In the genomic region with DNA sequence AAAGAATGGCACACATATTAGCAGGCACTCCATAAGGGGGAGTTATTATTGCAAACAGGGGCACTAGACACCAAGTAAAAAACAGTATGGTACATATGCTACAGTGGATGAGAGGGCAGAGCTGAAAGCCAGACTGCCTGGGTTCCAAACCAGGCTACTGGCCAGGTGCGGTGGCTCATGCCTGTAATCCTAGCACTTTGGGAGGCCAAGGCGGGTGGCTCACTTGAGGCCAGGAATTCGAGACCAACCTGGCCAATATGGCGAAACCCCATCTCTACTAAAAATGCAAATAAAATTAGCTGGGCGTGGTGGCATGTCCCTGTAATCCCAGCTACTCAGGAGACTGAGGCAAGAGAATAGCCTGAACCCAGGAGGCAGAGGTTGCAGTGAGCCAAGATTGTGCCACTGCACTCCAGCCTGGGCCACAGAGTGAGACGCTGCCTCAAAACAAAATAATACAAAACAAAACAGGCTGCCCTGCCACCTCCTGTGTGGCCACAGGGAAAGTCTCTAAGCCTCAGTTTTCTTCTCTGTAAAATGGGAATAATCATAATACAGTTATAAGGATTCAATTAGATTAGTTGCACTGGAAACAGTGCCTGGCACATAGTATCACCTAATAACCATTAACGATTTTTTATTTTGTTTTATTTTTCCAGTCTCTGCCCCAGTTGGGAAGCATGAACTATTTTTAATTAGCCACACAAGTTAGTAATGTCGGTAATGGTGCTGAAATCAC, we compare ENCODE assay signal across 18 cellular contexts.
"Had no signal": no experiment of that assay in that cellular context is flagged by ENCODE, and none has a peak within 500 bp of the region (broad histone marks: within the 10 kb centered on the region; RNA-seq: fewer than 3 reads in every experiment).

No MANE protein-coding gene starts in this region.

- H3K9me3 Mint-ChIP-seq: activated CD4-positive, alpha-beta T cell treated with anti-CD3 and anti-CD28 coated beads, Interleukin-2, amount 10 ng/mL, durations not matched to agents 24 days and 14 days; activated CD8-positive, alpha-beta T cell treated with anti-CD3 and anti-CD28 coated beads for 36 hours; activated naive CD8-positive, alpha-beta T cell treated with anti-CD3 and anti-CD28 coated beads, Interleukin-2, amount 50 U/mL, for 24 hours; activated T-helper 2 cell treated with anti-CD3 and anti-CD28 coated beads, Interferon-gamma antibody, Interleukin-2, Interleukin-4, amounts not matched to agents 10 μg/mL and 5 μg/mL and 100 μg/mL, durations not matched to agents 14 hours and 24 hours and 36 hours; central memory CD8-positive, alpha-beta T cell; naive thymus-derived CD4-positive, alpha-beta T cell; T-helper 1 cell treated with Interleukin-12 subunit alpha and Interleukin-12 subunit beta and Interleukin-4 antibody, amounts not matched to agents 30 μg/mL and 1 μg/mL, for 36 hours had no signal

- H3K9me3 ChIP-seq: colonic mucosa, ovary, sigmoid colon, transverse colon had no signal

- H3K36me3 Mint-ChIP-seq: naive thymus-derived CD4-positive, alpha-beta T cell had no signal

- H3K27me3 Mint-ChIP-seq: activated CD8-positive, alpha-beta T cell treated with anti-CD3 and anti-CD28 coated beads for 36 hours; activated naive CD8-positive, alpha-beta T cell treated with anti-CD3 and anti-CD28 coated beads, Interleukin-2, amount 50 U/mL, for 24 hours had no signal

- H3K27ac Mint-ChIP-seq: activated CD4-positive, alpha-beta T cell treated with anti-CD3 and anti-CD28 coated beads, Interleukin-2, amount 10 ng/mL, durations not matched to agents 24 days and 14 days; activated CD8-positive, alpha-beta T cell treated with anti-CD3 and anti-CD28 coated beads for 36 hours; activated naive CD8-positive, alpha-beta T cell treated with anti-CD3 and anti-CD28 coated beads, Interleukin-2, amount 50 U/mL, for 24 hours; activated T-helper 2 cell treated with anti-CD3 and anti-CD28 coated beads, Interferon-gamma antibody, Interleukin-2, Interleukin-4, amounts not matched to agents 10 μg/mL and 5 μg/mL and 100 μg/mL, durations not matched to agents 14 hours and 24 hours and 36 hours; naive thymus-derived CD4-positive, alpha-beta T cell; T-helper 1 cell treated with Interleukin-12 subunit alpha and Interleukin-12 subunit beta and Interleukin-4 antibody, amounts not matched to agents 30 μg/mL and 1 μg/mL, for 36 hours had no signal

- ATAC-seq: activated CD8-positive, alpha-beta T cell treated with anti-CD3 and anti-CD28 coated beads for 36 hours; activated naive CD8-positive, alpha-beta T cell treated with anti-CD3 and anti-CD28 coated beads, Interleukin-2, amount 50 U/mL, for 24 hours; naive thymus-derived CD4-positive, alpha-beta T cell had no signal

- H3K4me3 Mint-ChIP-seq: activated CD4-positive, alpha-beta T cell treated with anti-CD3 and anti-CD28 coated beads, Interleukin-2, amount 10 ng/mL, durations not matched to agents 24 days and 14 days; activated CD8-positive, alpha-beta T cell treated with anti-CD3 and anti-CD28 coated beads for 36 hours; activated naive CD8-positive, alpha-beta T cell treated with anti-CD3 and anti-CD28 coated beads, Interleukin-2, amount 50 U/mL, for 24 hours; central memory CD8-positive, alpha-beta T cell; naive thymus-derived CD4-positive, alpha-beta T cell; T-helper 1 cell treated with Interleukin-12 subunit alpha and Interleukin-12 subunit beta and Interleukin-4 antibody, amounts not matched to agents 30 μg/mL and 1 μg/mL, for 36 hours had no signal

- H3K4me3 ChIP-seq: colonic mucosa, ovary, sigmoid colon, transverse colon had no signal

- H3K27ac ChIP-seq: brain microvascular endothelial cell, colonic mucosa, ovary, sigmoid colon, transverse colon had no signal

- H3K4me1 ChIP-seq: colonic mucosa, sigmoid colon, transverse colon had no signal

- H3K27me3 ChIP-seq: brain microvascular endothelial cell, colonic mucosa, ovary, transverse colon had no signal

- H3K36me3 ChIP-seq: brain microvascular endothelial cell, colonic mucosa, ovary, sigmoid colon, transverse colon had no signal

- H3K4me1 Mint-ChIP-seq: activated CD4-positive, alpha-beta T cell treated with anti-CD3 and anti-CD28 coated beads, Interleukin-2, amount 10 ng/mL, durations not matched to agents 24 days and 14 days; activated naive CD8-positive, alpha-beta T cell treated with anti-CD3 and anti-CD28 coated beads, Interleukin-2, amount 50 U/mL, for 24 hours; central memory CD8-positive, alpha-beta T cell; naive thymus-derived CD4-positive, alpha-beta T cell had no signal

- DNase-seq: activated CD4-positive, alpha-beta T cell treated with anti-CD3 and anti-CD28 coated beads, Interleukin-2, amount 10 ng/mL, durations not matched to agents 24 days and 14 days; activated CD8-positive, alpha-beta T cell treated with anti-CD3 and anti-CD28 coated beads for 36 hours; activated naive CD4-positive, alpha-beta T cell treated with Interleukin-2 at 50 U/mL for 16 hours; activated naive CD8-positive, alpha-beta T cell treated with anti-CD3 and anti-CD28 coated beads, Interleukin-2, amount 50 U/mL, for 24 hours; activated T-cell treated with anti-CD3 and anti-CD28 coated beads, Interleukin-2, amount 50 U/mL, for 1 hour; brain microvascular endothelial cell; colonic mucosa; foreskin melanocyte; head of caudate nucleus; mesendoderm; naive thymus-derived CD4-positive, alpha-beta T cell; stimulated activated naive CD4-positive, alpha-beta T cell; transverse colon had no signal
